Comparison of ENCODE assay signal across 8 cellular contexts in the genomic region with DNA sequence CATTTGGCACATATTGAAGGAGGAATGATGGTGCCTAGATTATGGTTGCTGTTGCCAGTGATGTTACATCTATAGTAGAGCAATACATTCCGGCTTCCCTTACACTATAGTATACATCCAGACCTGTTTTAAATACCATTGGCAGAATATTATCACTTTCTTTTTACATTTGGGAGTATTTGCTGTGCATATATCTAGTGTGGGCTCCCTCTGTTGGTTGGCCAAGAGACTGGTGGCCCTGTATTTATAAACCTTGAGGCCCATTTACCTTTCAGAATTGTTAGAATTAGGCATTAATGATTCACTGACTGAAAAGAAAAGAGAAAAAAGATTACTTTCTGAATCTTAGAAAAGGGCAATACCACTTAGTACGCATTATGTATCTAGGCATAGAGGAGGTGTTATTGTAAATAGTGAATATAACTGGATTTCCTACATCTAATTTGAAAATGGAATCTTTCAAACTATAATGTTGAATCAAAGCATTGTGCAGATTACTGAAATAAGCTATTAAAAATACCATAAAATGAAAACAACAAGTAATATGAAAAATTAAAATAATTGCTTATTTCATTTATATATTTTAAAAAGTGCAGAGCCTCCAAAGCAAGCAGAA.
DNase-seq lines count a peak whose midpoint lies in the region; ATAC-seq and TF ChIP-seq lines count a peak whose summit lies in the region.

No MANE protein-coding gene starts in this region.

- no peak overlapping the region for H3K9ac ChIP-seq in colonic mucosa (ENCODE audit: low read depth in 2 of 2, low read length in 2 of 2)

- DNase-seq in AG09309 (ENCODE audit: low read depth) (no peak), Kasumi-1 (lab: John Stamatoyannopoulos, UW) (peak; percentile 42 to 67), colonic mucosa (no peak), retinal pigment epithelial cell (ENCODE audit: low read depth) (no peak), substantia nigra (lab: John Stamatoyannopoulos, UW) (no peak), activated T-cell treated with anti-CD3 and anti-CD28 coated beads for 4 hours (no peak)

- ATAC-seq in GM19035 (IDR thresholded peaks at IDR 0.05; ENCODE audit: unreplicated experiment) (peak; percentile 65), GM21786 (IDR thresholded peaks at IDR 0.05; ENCODE audit: unreplicated experiment) (no peak)

- H3K4me3 ChIP-seq in AG09309 (ENCODE audit: control insufficient read depth, low read depth, low read length) (no peak overlapping the region), colonic mucosa (no peak overlapping the region), retinal pigment epithelial cell (ENCODE audit: low read length) (no peak overlapping the region)

- no peaks in the 10 kb centered on the region for H3K4me1 ChIP-seq in colonic mucosa

- intact Hi-C loops in colonic mucosa (cut with DNase I), result loop anchor here (10.0 kb wide), 1 partner anchor 644 kb away; no protein-coding TSS in a partner anchor

- H3K27me3 ChIP-seq in colonic mucosa, result no peaks in the 10 kb centered on the region

- TF ChIP-seq CTCF in AG09309 (IDR thresholded peaks at IDR 0.05; ENCODE audit: control insufficient read depth, insufficient read depth, low read depth, low read length, missing control alignments) (peak; percentile 72), colonic mucosa (IDR thresholded peaks at IDR 0.05) (peak; percentile 13), retinal pigment epithelial cell (conservative IDR thresholded peaks at IDR 0.05; ENCODE audit: low read depth, low read length) (peak; percentile 87)

- H3K36me3 ChIP-seq in colonic mucosa, result no peaks in the 10 kb centered on the region

- no peaks in the 10 kb centered on the region for H3K9me3 ChIP-seq in colonic mucosa

- H3K27ac ChIP-seq in colonic mucosa (no peak overlapping the region), substantia nigra (ENCODE audit: low read depth, low read length, poor library complexity, severe bottlenecking) (no peak overlapping the region)

Comparison
In these comparisons a context has a peak if more than half of its experiments do, and no peak if none do; other contexts are left out.
1. DNase-seq: peak in Kasumi-1 (2 of 2); none in AG09309 (single experiment), colonic mucosa (single experiment), retinal pigment epithelial cell (single experiment), substantia nigra (0 of 49) and activated T-cell treated with anti-CD3 and anti-CD28 coated beads for 4 hours (single experiment).
2. CTCF ChIP-seq: peak in every context shown above with its lines; median percentile 87 in retinal pigment epithelial cell; 72 in AG09309; 13 in colonic mucosa.